2 cellular contexts compared by ENCODE assay signal in the genomic region with DNA sequence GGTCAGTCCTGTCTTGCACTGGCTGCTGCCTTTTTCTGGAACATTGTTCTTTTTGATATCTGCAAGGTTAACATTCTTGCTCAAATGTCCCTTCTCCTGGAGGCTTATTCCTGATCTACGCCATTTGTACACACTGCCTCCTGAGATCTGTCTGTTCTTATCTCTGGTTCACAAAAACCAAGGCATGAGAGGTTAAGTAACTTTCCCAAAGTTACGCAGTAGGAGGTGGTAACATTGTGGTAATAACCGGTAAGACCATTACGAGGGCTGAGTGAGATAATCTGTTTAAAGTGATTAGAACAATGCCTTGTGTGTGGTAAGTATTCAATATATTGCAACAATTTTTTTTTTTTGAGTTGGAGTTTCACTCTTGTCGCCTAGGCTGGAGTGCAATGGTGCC.
A peak's percentile ranks its signal among the peaks of the same experiment; 100 is the strongest.
TF ChIP-seq lines count a peak whose summit lies in the region.

No MANE protein-coding gene starts in this region.

TF ChIP-seq in IMR-90, 13 proteins besides CTCF, POLR2A, EP300 and RAD21 (continued from another document):
- TF ChIP-seq FOS (IDR thresholded peaks at IDR 0.05; ENCODE audit: low read depth, low read length) = no peak
- TF ChIP-seq ELK1 (IDR thresholded peaks at IDR 0.05; ENCODE audit: borderline replicate concordance, low read depth, low read length) = no peak
- TF ChIP-seq BHLHE40 (IDR thresholded peaks at IDR 0.05; ENCODE audit: low read depth, low read length) = no peak
- no peak for TF ChIP-seq NFE2L2 (IDR thresholded peaks at IDR 0.05; ENCODE audit: low read depth, low read length)
- TF ChIP-seq, protein P1, sequence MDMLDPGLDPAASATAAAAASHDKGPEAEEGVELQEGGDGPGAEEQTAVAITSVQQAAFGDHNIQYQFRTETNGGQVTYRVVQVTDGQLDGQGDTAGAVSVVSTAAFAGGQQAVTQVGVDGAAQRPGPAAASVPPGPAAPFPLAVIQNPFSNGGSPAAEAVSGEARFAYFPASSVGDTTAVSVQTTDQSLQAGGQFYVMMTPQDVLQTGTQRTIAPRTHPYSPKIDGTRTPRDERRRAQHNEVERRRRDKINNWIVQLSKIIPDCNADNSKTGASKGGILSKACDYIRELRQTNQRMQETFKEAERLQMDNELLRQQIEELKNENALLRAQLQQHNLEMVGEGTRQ (IDR thresholded peaks at IDR 0.05; ENCODE audit: low read depth, low read length) = no peak
- no peak for TF ChIP-seq MAFK (IDR thresholded peaks at IDR 0.05; ENCODE audit: low read depth, low read length)
- no peak for TF ChIP-seq CHD1 (IDR thresholded peaks at IDR 0.05; ENCODE audit: low read depth, low read length)
- TF ChIP-seq SMC3 (IDR thresholded peaks at IDR 0.05; ENCODE audit: low read depth, low read length) = no peak
- TF ChIP-seq RCOR1 (IDR thresholded peaks at IDR 0.05; ENCODE audit: insufficient replicate concordance, low read length) = no peak
- no peak for TF ChIP-seq MAZ (IDR thresholded peaks at IDR 0.05; ENCODE audit: borderline replicate concordance, low read depth, low read length)
- TF ChIP-seq RFX5 (IDR thresholded peaks at IDR 0.05; ENCODE audit: low read depth, low read length) = no peak
- TF ChIP-seq CEBPB (IDR thresholded peaks at IDR 0.05; ENCODE audit: low read depth, low read length) = no peak
TF ChIP-seq in IMR-90: peak in this region for 0.

TF ChIP-seq in K562, 482 proteins besides CTCF, POLR2A, EP300 and RAD21:
- TF ChIP-seq, protein P2, sequence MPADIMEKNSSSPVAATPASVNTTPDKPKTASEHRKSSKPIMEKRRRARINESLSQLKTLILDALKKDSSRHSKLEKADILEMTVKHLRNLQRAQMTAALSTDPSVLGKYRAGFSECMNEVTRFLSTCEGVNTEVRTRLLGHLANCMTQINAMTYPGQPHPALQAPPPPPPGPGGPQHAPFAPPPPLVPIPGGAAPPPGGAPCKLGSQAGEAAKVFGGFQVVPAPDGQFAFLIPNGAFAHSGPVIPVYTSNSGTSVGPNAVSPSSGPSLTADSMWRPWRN (IDR thresholded peaks at IDR 0.05; ENCODE audit: low read depth) = no peak
- TF ChIP-seq ATF7 (IDR thresholded peaks at IDR 0.05) (no peak), RFX1 (IDR thresholded peaks at IDR 0.05) (no peak), HNRNPLL (IDR thresholded peaks at IDR 0.05; ENCODE audit: low read depth, low read length, poor library complexity, severe bottlenecking) (peak; percentile 77)
